ENCODE assay signal across 18 cellular contexts in genomic region chr6:144075187-144075586, GRCh38. TPM values are rescaled to one million over a fixed set of nuclear protein-coding genes. Genes with fewer than 3 reads are reported as not detected.
A peak's percentile ranks its signal among the peaks of the same experiment; 100 is the strongest.
DNase-seq lines count a peak whose midpoint lies in the region; ATAC-seq and TF ChIP-seq lines count a peak whose summit lies in the region.
"Had no signal": no experiment of that assay in that cellular context is flagged by ENCODE, and none has a peak within 500 bp of the region (broad histone marks: within the 10 kb centered on the region; RNA-seq: fewer than 3 reads in every experiment).

No MANE protein-coding gene starts in this region.

- H3K27ac ChIP-seq in left ventricle myocardium inferior (replicated peaks) = no peak overlapping the region
- H3K27ac ChIP-seq: gastroesophageal sphincter had no signal

- H3K9me3 ChIP-seq in left ventricle myocardium inferior (replicated peaks) = no peaks in the 10 kb centered on the region
- H3K9me3 ChIP-seq: gastroesophageal sphincter had no signal

- no peaks in the 10 kb centered on the region for H3K4me1 ChIP-seq in left ventricle myocardium inferior
- H3K4me1 ChIP-seq: gastroesophageal sphincter had no signal

- intact Hi-C loops in left ventricle myocardium inferior (cut with micrococcal nuclease) = no loop called here

- DNase-seq in left lobe of liver (ENCODE audit: low spot score) (no peak), left ventricle myocardium inferior (no peak), NCI-H128 (lab: John Stamatoyannopoulos, UW; ENCODE audit: unreplicated experiment) (no peak)
- no peak for DNase-seq in activated CD4-positive, alpha-beta T cell treated with anti-CD3 and anti-CD28 coated beads, Interleukin-2, amount 50 U/mL, for 4 hours
- DNase-seq: activated CD4-positive, alpha-beta T cell treated with anti-CD3 and anti-CD28 coated beads for 36 hours; activated CD8-positive, alpha-beta memory T cell treated with anti-CD3 and anti-CD28 coated beads, Interleukin-2, amount 50 U/mL, for 4 hours; activated effector memory CD4-positive, alpha-beta T cell treated with anti-CD3 and anti-CD28 coated beads, Interleukin-2, amount 50 U/mL, for 16 hours; caudate nucleus; COR-L47; EL; NCI-H1930; NCI-H524; stimulated activated CD4-positive, alpha-beta T cell treated with anti-CD3 and anti-CD28 coated beads, Interleukin-4, amount 100 ng/mL, for 1 hour had no signal

- H3K27me3 ChIP-seq in left ventricle myocardium inferior (ENCODE audit: low read depth) = peaks cover 12% of the 10 kb centered on the region

- H3K36me3 ChIP-seq in left ventricle myocardium inferior = no peaks in the 10 kb centered on the region
- H3K36me3 ChIP-seq: gastroesophageal sphincter had no signal

- ATAC-seq in GM18873 (IDR thresholded peaks at IDR 0.05; ENCODE audit: low FRiP score, unreplicated experiment) (peak; percentile 55), GM21723 (IDR thresholded peaks at IDR 0.05; ENCODE audit: unreplicated experiment) (peak; percentile 63), HG03045 (IDR thresholded peaks at IDR 0.05; ENCODE audit: unreplicated experiment) (peak; percentile 70), left lobe of liver (no peak)
- ATAC-seq: activated CD4-positive, alpha-beta T cell treated with anti-CD3 and anti-CD28 coated beads for 36 hours; esophagus mucosa; gastroesophageal sphincter had no signal

- H3K4me3 ChIP-seq in left ventricle myocardium inferior = no peak overlapping the region
- H3K4me3 ChIP-seq: gastroesophageal sphincter had no signal

- no peak for TF ChIP-seq CTCF in left ventricle myocardium inferior (IDR thresholded peaks at IDR 0.05; ENCODE audit: borderline replicate concordance)

RNA-seq across cellular contexts. Expression of gene SF3B5, which starts 20.2 kb away (rescaled TPM):
- total RNA-seq in left lobe of liver = 70.3 TPM
- 131 TPM for total RNA-seq in left ventricle myocardium inferior
